In the genomic region with DNA sequence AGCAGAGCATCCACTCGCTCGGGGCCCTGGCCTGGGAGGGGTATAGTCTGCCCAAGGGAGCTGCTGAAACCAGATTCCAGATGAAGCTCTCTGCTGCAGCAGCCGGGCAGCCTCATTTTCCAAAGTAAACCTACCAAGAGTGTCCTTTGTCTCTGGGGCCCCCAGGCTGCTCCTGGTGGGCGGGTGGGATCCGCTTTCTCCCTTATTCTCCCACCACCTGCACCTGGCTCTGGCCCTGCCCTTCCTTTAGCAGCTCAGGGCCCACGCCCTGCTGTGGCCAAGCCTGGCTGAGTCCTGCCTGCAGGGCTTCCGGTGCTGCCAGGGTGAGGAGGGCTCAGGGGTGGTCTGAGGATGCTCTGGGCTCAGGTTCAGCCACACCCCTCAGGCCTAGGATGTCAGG, we compare ENCODE assay signal across 1 cellular context.
TF ChIP-seq lines count a peak whose summit lies in the region.

No MANE protein-coding gene starts in this region.

TF ChIP-seq in H1, 55 proteins besides CTCF, POLR2A, EP300 and RAD21:
- no peak for TF ChIP-seq RNF2 (IDR thresholded peaks at IDR 0.05; ENCODE audit: borderline replicate concordance, low read depth, low read length, missing control alignments, poor library complexity, severe bottlenecking)
- TF ChIP-seq HDAC6 (IDR thresholded peaks at IDR 0.05; ENCODE audit: low read depth, low read length), result no peak
- TF ChIP-seq POU5F1 (IDR thresholded peaks at IDR 0.05; ENCODE audit: low read depth, low read length), result no peak
- TF ChIP-seq, protein P1, sequence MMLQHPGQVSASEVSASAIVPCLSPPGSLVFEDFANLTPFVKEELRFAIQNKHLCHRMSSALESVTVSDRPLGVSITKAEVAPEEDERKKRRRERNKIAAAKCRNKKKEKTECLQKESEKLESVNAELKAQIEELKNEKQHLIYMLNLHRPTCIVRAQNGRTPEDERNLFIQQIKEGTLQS (IDR thresholded peaks at IDR 0.05; ENCODE audit: insufficient read depth, low read depth, low read length), result no peak
- TF ChIP-seq CHD2 (IDR thresholded peaks at IDR 0.05; ENCODE audit: low read length), result no peak
TF ChIP-seq in H1: peak in this region for 0.
